Comparison of ENCODE assay signal across 14 cellular contexts in genomic region chr2:172430027-172430426, GRCh38. TPM values are rescaled to one million over a fixed set of nuclear protein-coding genes. Genes with fewer than 3 reads are reported as not detected.
DNase-seq lines count a peak whose midpoint lies in the region; ATAC-seq, FAIRE-seq and TF ChIP-seq lines count a peak whose summit lies in the region.
"Had no signal": no experiment of that assay in that cellular context is flagged by ENCODE, and none has a peak within 500 bp of the region (broad histone marks: within the 10 kb centered on the region; RNA-seq: fewer than 3 reads in every experiment).

No MANE protein-coding gene starts in this region.

- peaks cover 36% of the 10 kb centered on the region for H3K36me3 Mint-ChIP-seq in neural progenitor cell
- H3K36me3 Mint-ChIP-seq: activated CD8-positive, alpha-beta memory T cell treated with anti-CD3 and anti-CD28 coated beads, Interleukin-2, amount 10 ng/mL, durations not matched to agents 7 days and 5 days had no signal

- peaks cover 6% of the 10 kb centered on the region for H3K27me3 Mint-ChIP-seq in neural progenitor cell (ENCODE audit: insufficient read depth, low read depth)

- peaks cover 53% of the 10 kb centered on the region for H4K20me1 ChIP-seq in Loucy (ENCODE audit: insufficient read depth, low read length, poor library complexity, severe bottlenecking)
- peaks cover 58% of the 10 kb centered on the region for H4K20me1 ChIP-seq in neural progenitor cell (ENCODE audit: low read depth)

- POLR2A ChIA-PET in A549 (lab: Yijun Ruan, JAX): interaction anchor here (1.3 to 4.3 kb wide), 2 partner anchors 10 to 36 kb away, joined by 3 to 59 read pairs; no protein-coding TSS in a partner anchor

- H3K9me2 ChIP-seq in Loucy (replicated peaks; ENCODE audit: low read depth, low read length): no peaks in the 10 kb centered on the region

- TF ChIP-seq RAD21 in A549 (conservative IDR thresholded peaks at IDR 0.05 in 1 of 2, IDR thresholded peaks at IDR 0.05 in 1 of 2): no peak

- H3K27ac ChIP-seq in A549: no peak overlapping the region
- no peak overlapping the region for H3K27ac ChIP-seq in neural progenitor cell

- no peak for TF ChIP-seq CTCF in A549 (IDR thresholded peaks at IDR 0.05)
- no peak for TF ChIP-seq CTCF in Loucy (conservative IDR thresholded peaks at IDR 0.05; ENCODE audit: low read length)
- TF ChIP-seq CTCF in neural progenitor cell (IDR thresholded peaks at IDR 0.05): no peak

- H3K9ac ChIP-seq in Loucy (ENCODE audit: low read depth, low read length, poor library complexity, severe bottlenecking) (peak overlapping the region; percentile 78), endocrine pancreas (ENCODE audit: control insufficient read depth, insufficient read depth, low read length) (no peak overlapping the region), neural progenitor cell (no peak overlapping the region)

- ATAC-seq in A549: no peak
- no peak for ATAC-seq in HG03175 (IDR thresholded peaks at IDR 0.05; ENCODE audit: unreplicated experiment)
- ATAC-seq: activated CD8-positive, alpha-beta memory T cell treated with anti-CD3 and anti-CD28 coated beads, Interleukin-2, amount 10 ng/mL, durations not matched to agents 7 days and 5 days had no signal

- TF ChIP-seq EP300 in A549 (IDR thresholded peaks at IDR 0.05): no peak

- peaks cover 28% of the 10 kb centered on the region for H3K4me1 ChIP-seq in A549
- peaks cover 82% of the 10 kb centered on the region for H3K4me1 ChIP-seq in Loucy (ENCODE audit: insufficient read depth, low read length, poor library complexity, severe bottlenecking)
- no peaks in the 10 kb centered on the region for H3K4me1 ChIP-seq in endocrine pancreas (ENCODE audit: control insufficient read depth, insufficient read depth, low read length)
- H3K4me1 ChIP-seq in neural progenitor cell: peaks cover 67% of the 10 kb centered on the region

- H3K36me3 ChIP-seq in Loucy (ENCODE audit: insufficient read depth, low read length) (no peaks in the 10 kb centered on the region), endocrine pancreas (ENCODE audit: control insufficient read depth, insufficient read depth, low read length) (no peaks in the 10 kb centered on the region), neural progenitor cell (no peaks in the 10 kb centered on the region)
- H3K36me3 ChIP-seq: ascending aorta had no signal

- no peaks in the 10 kb centered on the region for H3K9me3 Mint-ChIP-seq in neural progenitor cell

- no peaks in the 10 kb centered on the region for H3K9me3 ChIP-seq in A549
- H3K9me3 ChIP-seq in Loucy (ENCODE audit: insufficient read depth, low read depth, low read length): no peaks in the 10 kb centered on the region
- no peaks in the 10 kb centered on the region for H3K9me3 ChIP-seq in endocrine pancreas (ENCODE audit: control insufficient read depth, low read length)
- H3K9me3 ChIP-seq in neural progenitor cell (ENCODE audit: low read depth): no peaks in the 10 kb centered on the region
- H3K9me3 ChIP-seq: ascending aorta had no signal

- peaks cover 10% of the 10 kb centered on the region for H3F3A ChIP-seq in Loucy (ENCODE audit: low read depth)
- H3F3A ChIP-seq in neural progenitor cell (ENCODE audit: low read depth): peaks cover 46% of the 10 kb centered on the region

- H3K4me3 ChIP-seq in A549 (no peak overlapping the region), Loucy (ENCODE audit: low read length, poor library complexity, severe bottlenecking) (peak overlapping the region; percentile 90), endocrine pancreas (ENCODE audit: control insufficient read depth, insufficient read depth, low read length) (peak overlapping the region; percentile 34), neural progenitor cell (peak overlapping the region; percentile 84)

- H2AFZ ChIP-seq in Loucy (ENCODE audit: low read length) (no peak overlapping the region), neural progenitor cell (replicated peaks) (no peak overlapping the region)

- H3K4me1 Mint-ChIP-seq in neural progenitor cell: peaks cover 40% of the 10 kb centered on the region

- no peak for FAIRE-seq in A549 (lab: Jason Lieb, UNC)

- H3K27me3 ChIP-seq in Loucy (ENCODE audit: insufficient read depth, low read length, poor library complexity, severe bottlenecking): no peaks in the 10 kb centered on the region
- H3K27me3 ChIP-seq in endocrine pancreas (ENCODE audit: control insufficient read depth, insufficient read depth, low read length): no peaks in the 10 kb centered on the region
- peaks cover 10% of the 10 kb centered on the region for H3K27me3 ChIP-seq in neural progenitor cell
- H3K27me3 ChIP-seq: ascending aorta had no signal

- peak overlapping the region; percentile 90 for H3K4me3 Mint-ChIP-seq in neural progenitor cell
- H3K4me3 Mint-ChIP-seq: activated CD8-positive, alpha-beta memory T cell treated with anti-CD3 and anti-CD28 coated beads, Interleukin-2, amount 10 ng/mL, durations not matched to agents 7 days and 5 days had no signal

- DNase-seq in A549 (ENCODE audit: low read depth in 1 of 2, low spot score in 1 of 2) (no peak), neural progenitor cell (ENCODE audit: low spot score) (no peak), NCI-H510A (lab: John Stamatoyannopoulos, UW) (no peak), anterior cingulate cortex (lab: John Stamatoyannopoulos, UW) (no peak), epidermal melanocyte (ENCODE audit: insufficient read length, low spot score) (no peak)
- DNase-seq: activated CD8-positive, alpha-beta memory T cell treated with anti-CD3 and anti-CD28 coated beads, Interleukin-2, amount 10 ng/mL, durations not matched to agents 7 days and 5 days; AML-193; NCI-H1930; stimulated activated CD4-positive, alpha-beta T cell treated with anti-CD3 and anti-CD28 coated beads, Interleukin-12 subunit alpha, Interleukin-12 subunit beta, amount 100 ng/mL, for 4 hours; T1000 had no signal

- H3K79me2 ChIP-seq in Loucy (ENCODE audit: insufficient read depth, low read length) (peaks cover 68% of the 10 kb centered on the region), neural progenitor cell (ENCODE audit: low read depth) (peaks cover 75% of the 10 kb centered on the region)

- CTCF ChIA-PET in A549 (lab: Yijun Ruan, JAX): interaction anchor here (0.6 to 33.8 kb wide), 5 partner anchors 11 to 258 kb away, joined by 3 to 654 read pairs (median 45); no protein-coding TSS in a partner anchor

- no peak overlapping the region for H3K27ac Mint-ChIP-seq in neural progenitor cell
- H3K27ac Mint-ChIP-seq: activated CD8-positive, alpha-beta memory T cell treated with anti-CD3 and anti-CD28 coated beads, Interleukin-2, amount 10 ng/mL, durations not matched to agents 7 days and 5 days had no signal

- no peak for TF ChIP-seq POLR2A in A549 (IDR thresholded peaks at IDR 0.05; ENCODE audit: low read length)

- H3K4me2 ChIP-seq in A549: peak overlapping the region; percentile 98; the same call in 2 of the 3 replicates
- H3K4me2 ChIP-seq in Loucy (ENCODE audit: low read depth, low read length, poor library complexity, severe bottlenecking): peak overlapping the region; percentile 87
- peak overlapping the region; percentile 88 for H3K4me2 ChIP-seq in neural progenitor cell

- 86% methylated on average over 1 of the region's 1 CpG for WGBS in A549 (ENCODE audit: missing lambda C conversion rate)

TF ChIP-seq in A549, 52 proteins besides CTCF, POLR2A, EP300 and RAD21 (continues in another document):
- TF ChIP-seq JUN (IDR thresholded peaks at IDR 0.05) (no peak), NPAS2 (CRISPR knock-in tag; IDR thresholded peaks at IDR 0.05; ENCODE audit: borderline replicate concordance) (no peak), MAX (IDR thresholded peaks at IDR 0.05) (no peak), CHD2 (IDR thresholded peaks at IDR 0.05; ENCODE audit: low read length, partially characterized antibody) (no peak), USF2 (IDR thresholded peaks at IDR 0.05) (no peak), EHMT2 (IDR thresholded peaks at IDR 0.05; ENCODE audit: low read depth) (no peak), BCL3 (IDR thresholded peaks at IDR 0.05) (no peak), MYC (IDR thresholded peaks at IDR 0.05; ENCODE audit: borderline replicate concordance, low read length) (no peak), ELK1 (IDR thresholded peaks at IDR 0.05; ENCODE audit: low read depth, low read length) (no peak)

RNA-seq across cellular contexts. Expression of gene ITGA6, which starts 2.6 kb away (rescaled TPM):
- polyA plus RNA-seq in A549 (2011; rRNA removed): 27.7 and 41.0 TPM in 2 replicates
- 4.1 and 4.3 TPM in 2 replicates for polyA plus RNA-seq in A549 (2012; cell fraction: cytosol; rRNA removed)
- 6.9 and 11.9 TPM in 2 replicates for polyA plus RNA-seq in A549 (2012; cell fraction: nucleus; rRNA removed)
- polyA plus RNA-seq in A549 (2017; fragmentation: RNase III; extraction: RNeasy Plus Mini Kit Qiagen cat#74134 plus additional on column Dnase treatment): 24.4 to 27.5 TPM (median 25.7 TPM) in 3 replicates
- 27.0 and 28.6 TPM in 2 replicates for polyA minus RNA-seq in A549 (2011; rRNA and poly(A)+ RNA removed)
- 97.2 and 161 TPM in 2 replicates for total RNA-seq in neural progenitor cell (ENCODE audit: low replicate concordance)
